ENCODE assay signal across 8 cellular contexts in genomic region chr22:40951795-40952602, GRCh38. TPM values are rescaled to one million over a fixed set of nuclear protein-coding genes. Genes with fewer than 3 reads are reported as not detected.
DNase-seq lines count a peak whose midpoint lies in the region; ATAC-seq and TF ChIP-seq lines count a peak whose summit lies in the region.

No MANE protein-coding gene starts in this region.

- no peaks in the 10 kb centered on the region for H3K9me3 ChIP-seq in IMR-90 (ENCODE audit: control insufficient read depth, insufficient read depth, low read length)
- no peaks in the 10 kb centered on the region for H3K9me3 ChIP-seq in lung (ENCODE audit: control insufficient read depth in 2 of 2, insufficient read depth in 1 of 2, low read length in 1 of 2)

- H3K18ac ChIP-seq in IMR-90 (ENCODE audit: low read depth, low read length), result peak overlapping the region; percentile 26

- peak overlapping the region; percentile 96 for H3K14ac ChIP-seq in IMR-90 (replicated peaks; ENCODE audit: low read depth, low read length)

- H3K27me3 ChIP-seq in IMR-90 (ENCODE audit: control insufficient read depth, insufficient read depth, low read length) (no peaks in the 10 kb centered on the region), lung (ENCODE audit: control insufficient read depth, insufficient read depth) (no peaks in the 10 kb centered on the region)

- H2AFZ ChIP-seq in IMR-90 (replicated peaks; ENCODE audit: low read length, poor library complexity), result peak overlapping the region; percentile 81

- H3K27ac ChIP-seq in IMR-90 (ENCODE audit: insufficient read depth, low read length) (peak overlapping the region; percentile 81), lung (ENCODE audit: low read depth in 1 of 2, low read length in 1 of 2) (peak overlapping the region; percentile 74 to 84)

- H3K56ac ChIP-seq in IMR-90 (ENCODE audit: extremely low read depth, insufficient read depth, low read length), result peak overlapping the region; percentile 97

- H3K79me1 ChIP-seq in IMR-90 (ENCODE audit: low read depth in 1 of 2, low read length in 2 of 2), result peaks cover 27 to 46% of the 10 kb centered on the region in 2 experiments

- ATAC-seq in IMR-90 (ENCODE audit: low read depth), result peak; percentile 0; the same call in 1 of the 2 replicates
- ATAC-seq in lung (ENCODE audit: insufficient read depth, low FRiP score), result no peak
- ATAC-seq in GM21576 (IDR thresholded peaks at IDR 0.05; ENCODE audit: unreplicated experiment), result no peak
- ATAC-seq in GM18909 (IDR thresholded peaks at IDR 0.05; ENCODE audit: poor library complexity, unreplicated experiment), result no peak

- no peak for TF ChIP-seq CTCF in IMR-90 (conservative IDR thresholded peaks at IDR 0.05; ENCODE audit: low read depth, low read length)
- TF ChIP-seq CTCF in astrocyte of the spinal cord (IDR thresholded peaks at IDR 0.05; ENCODE audit: low read depth, low read length), result no peak
- TF ChIP-seq CTCF in lung (IDR thresholded peaks at IDR 0.05; ENCODE audit: control extremely low read depth, extremely low read depth), result no peak
- TF ChIP-seq CTCF in type B pancreatic cell (conservative IDR thresholded peaks at IDR 0.05), result no peak

- H3K4ac ChIP-seq in IMR-90 (ENCODE audit: low read depth, low read length), result peak overlapping the region; percentile 93

- TF ChIP-seq RAD21 in IMR-90 (IDR thresholded peaks at IDR 0.05; ENCODE audit: low read length), result no peak

- in situ Hi-C loops in IMR-90 (cut with MboI; ENCODE audit: low sequenced_read_pairs) (loop anchor here (10.0 kb wide), 1 partner anchor 133 kb away; no protein-coding TSS in a partner anchor), astrocyte of the spinal cord (cut with HindIII; ENCODE audit: low sequenced_read_pairs) (no loop called here)

- intact Hi-C loops in IMR-90 (cut with micrococcal nuclease), result loop anchor here (1.0 to 5.0 kb wide), 2 partner anchors 70 to 139 kb away; no protein-coding TSS in a partner anchor

- peak overlapping the region; percentile 80 for H2AK5ac ChIP-seq in IMR-90 (ENCODE audit: low read depth, low read length)

- CTCF ChIA-PET in IMR-90 (lab: Yijun Ruan, JAX), result interaction anchor here (0.6 kb wide), 1 partner anchor 1723 kb away, joined by 3 read pairs; no protein-coding TSS in a partner anchor

- H3K4me1 Mint-ChIP-seq in type B pancreatic cell (ENCODE audit: unreplicated experiment), result peaks cover 8% of the 10 kb centered on the region

- peak overlapping the region; percentile 89 for H4K91ac ChIP-seq in IMR-90 (ENCODE audit: insufficient read depth, low read depth, low read length)

- 0 to 100% methylated on average over 1 to 6 of the region's 21 CpGs for WGBS in IMR-90 (ENCODE audit: extremely low coverage in 2 of 2, insufficient read length in 1 of 2), 2 experiments
- WGBS in lung, 2 donors, result 5 to 6% methylated on average over 20 to 21 of the region's 21 CpGs

- H3K36me3 Mint-ChIP-seq in type B pancreatic cell, result peaks cover 14% of the 10 kb centered on the region

- peak overlapping the region; percentile 82 for H3K9ac ChIP-seq in IMR-90 (ENCODE audit: low read depth, low read length)

- peaks cover 2% of the 10 kb centered on the region; the same call in 1 of the 2 replicates for H3K4me1 ChIP-seq in IMR-90 (ENCODE audit: control insufficient read depth, insufficient read depth, low read length)
- no peaks in the 10 kb centered on the region for H3K4me1 ChIP-seq in lung (ENCODE audit: control insufficient read depth in 2 of 2, insufficient read depth in 2 of 2, low read length in 2 of 2)

- peak overlapping the region; percentile 31 for H2BK120ac ChIP-seq in IMR-90 (ENCODE audit: low read depth, low read length)

- peak overlapping the region; percentile 62 for H4K5ac ChIP-seq in IMR-90 (ENCODE audit: low read depth, low read length)

- TF ChIP-seq POLR2A in IMR-90 (IDR thresholded peaks at IDR 0.05; ENCODE audit: low read depth, low read length), result no peak

- H3K9me1 ChIP-seq in IMR-90 (ENCODE audit: insufficient read depth, low read length), result peaks cover 4% of the 10 kb centered on the region

- H3K4me3 ChIP-seq in IMR-90 (ENCODE audit: insufficient read depth, low read depth, low read length) (peak overlapping the region; percentile 65), astrocyte of the spinal cord (ENCODE audit: low read depth, low read length) (peak overlapping the region; percentile 76), lung (peak overlapping the region; percentile 80)

- H3K36me3 ChIP-seq in IMR-90 (ENCODE audit: control insufficient read depth, insufficient read depth, low read length) (peaks cover 9% of the 10 kb centered on the region), lung (ENCODE audit: control insufficient read depth in 2 of 2, insufficient read depth in 2 of 2, low read length in 2 of 2) (peaks cover 7 to 8% of the 10 kb centered on the region in 2 donors)

- BruUV-seq in IMR-90 (replicated peaks; lab: Mats Ljungman, UMichigan), result no TSS peak

- H3K4me2 ChIP-seq in IMR-90 (ENCODE audit: low read depth, low read length), result peak overlapping the region; percentile 91

- H3K27me3 Mint-ChIP-seq in type B pancreatic cell, result no peaks in the 10 kb centered on the region

- POLR2A ChIA-PET in IMR-90 (lab: Charles Lee; ENCODE audit: unreplicated experiment), result interaction anchor here (0.6 to 1.1 kb wide), 6 partner anchors 70 to 636 kb away, joined by 3 to 9 read pairs (median 4); partner anchors contain the start of genes ACO2 and PHF5A

- H2AK9ac ChIP-seq in IMR-90 (replicated peaks; ENCODE audit: low read depth, low read length, poor library complexity), result peak overlapping the region; percentile 98

- no peak overlapping the region for H2BK20ac ChIP-seq in IMR-90 (ENCODE audit: low read depth, low read length)

- no peaks in the 10 kb centered on the region for H3K9me3 Mint-ChIP-seq in type B pancreatic cell

- peak overlapping the region; percentile 93 to 95 for H4K8ac ChIP-seq in IMR-90 (ENCODE audit: low read depth in 2 of 2, low read length in 2 of 2)

- peak overlapping the region; percentile 100 for H3K4me3 Mint-ChIP-seq in type B pancreatic cell

- no peaks in the 10 kb centered on the region; the same call in 1 of the 2 replicates for H4K20me1 ChIP-seq in IMR-90 (ENCODE audit: insufficient read depth, low read length)

- dilution Hi-C loops in IMR-90 (cut with HindIII; ENCODE audit: low sequenced_read_pairs, unreplicated experiment), result no loop called here

- peak overlapping the region; percentile 100 for H3K27ac Mint-ChIP-seq in type B pancreatic cell

- DNase-seq in EH (ENCODE audit: low read depth) (peak; percentile 54), IMR-90 (peak; percentile 15), astrocyte of the spinal cord (ENCODE audit: low read depth, low spot score) (no peak), lung (ENCODE audit: low spot score) (no peak), type B pancreatic cell (ENCODE audit: extremely low spot score, unreplicated experiment) (no peak)
- DNase-seq in activated CD4-positive, alpha-beta T cell treated with anti-CD3 and anti-CD28 coated beads, Interleukin-2, amount 50 U/mL, for 48 hours, result no peak

- peak overlapping the region; percentile 70 for H2BK5ac ChIP-seq in IMR-90 (ENCODE audit: low read depth, low read length, poor library complexity, severe bottlenecking)

- peak overlapping the region; percentile 92 for H3K23ac ChIP-seq in IMR-90 (ENCODE audit: low read depth, low read length)

- H2BK15ac ChIP-seq in IMR-90 (ENCODE audit: low read depth, low read length), result peak overlapping the region; percentile 7; the same call in 1 of the 3 replicates

TF ChIP-seq in IMR-90, 13 proteins besides CTCF, POLR2A, EP300 and RAD21:
- no peak for TF ChIP-seq MXI1 (IDR thresholded peaks at IDR 0.05; ENCODE audit: borderline replicate concordance, low read depth, low read length)
- no peak for TF ChIP-seq ELK1 (IDR thresholded peaks at IDR 0.05; ENCODE audit: borderline replicate concordance, low read depth, low read length)
- no peak for TF ChIP-seq BHLHE40 (IDR thresholded peaks at IDR 0.05; ENCODE audit: low read depth, low read length)
- no peak for TF ChIP-seq MAFK (IDR thresholded peaks at IDR 0.05; ENCODE audit: low read depth, low read length)
- no peak for TF ChIP-seq CHD1 (IDR thresholded peaks at IDR 0.05; ENCODE audit: low read depth, low read length)
- TF ChIP-seq RFX5 (IDR thresholded peaks at IDR 0.05; ENCODE audit: low read depth, low read length), result no peak
- TF ChIP-seq CEBPB (IDR thresholded peaks at IDR 0.05; ENCODE audit: low read depth, low read length), result no peak
- no peak for TF ChIP-seq RCOR1 (IDR thresholded peaks at IDR 0.05; ENCODE audit: insufficient replicate concordance, low read length)
- TF ChIP-seq SMC3 (IDR thresholded peaks at IDR 0.05; ENCODE audit: low read depth, low read length), result no peak
- TF ChIP-seq MAZ (IDR thresholded peaks at IDR 0.05; ENCODE audit: borderline replicate concordance, low read depth, low read length), result no peak
- TF ChIP-seq NFE2L2 (IDR thresholded peaks at IDR 0.05; ENCODE audit: low read depth, low read length), result no peak
- TF ChIP-seq FOS (IDR thresholded peaks at IDR 0.05; ENCODE audit: low read depth, low read length), result no peak
- TF ChIP-seq USF2 (IDR thresholded peaks at IDR 0.05; ENCODE audit: low read depth, low read length), result no peak

RNA-seq across cellular contexts. Expression of gene RBX1, which starts 0.8 kb away (rescaled TPM):
- total RNA-seq in IMR-90 (2012; rRNA removed), result 63.3 and 72.4 TPM in 2 replicates
- 84.5 and 94.8 TPM in 2 replicates for polyA plus RNA-seq in IMR-90 (2012; rRNA removed)
- 75.2 and 109 TPM in 2 replicates for polyA plus RNA-seq in IMR-90 (2012; cell fraction: cytosol; rRNA removed)
- 24.2 and 61.5 TPM in 2 replicates for polyA plus RNA-seq in IMR-90 (2012; cell fraction: nucleus; rRNA removed; ENCODE audit: low replicate concordance)
- total RNA-seq in lung, result 10 to 100 TPM; 44.8 to 55.8 TPM
- 100 to 1,000 TPM in 1 of 2 donors, 10 to 100 TPM in 1; 72.2 to 144 TPM for polyA plus RNA-seq in lung
- 62.8 and 68.1 TPM in 2 replicates for total RNA-seq in type B pancreatic cell (ENCODE audit: low replicate concordance)

Comparison
In these comparisons a context has a peak if more than half of its experiments do, and no peak if none do; other contexts are left out.
1. DNase-seq: peak in EH (single experiment) and IMR-90 (single experiment); none in astrocyte of the spinal cord (single experiment), lung (single experiment), type B pancreatic cell (single experiment) and activated CD4-positive, alpha-beta T cell treated with anti-CD3 and anti-CD28 coated beads, Interleukin-2, amount 50 U/mL, for 48 hours (0 of 2).
2. Peak in every context shown above with its lines, with median percentiles within 50 percentile points of each other: H3K4me3 ChIP-seq.